Comparison of ENCODE assay signal across 18 cellular contexts in the genomic region with DNA sequence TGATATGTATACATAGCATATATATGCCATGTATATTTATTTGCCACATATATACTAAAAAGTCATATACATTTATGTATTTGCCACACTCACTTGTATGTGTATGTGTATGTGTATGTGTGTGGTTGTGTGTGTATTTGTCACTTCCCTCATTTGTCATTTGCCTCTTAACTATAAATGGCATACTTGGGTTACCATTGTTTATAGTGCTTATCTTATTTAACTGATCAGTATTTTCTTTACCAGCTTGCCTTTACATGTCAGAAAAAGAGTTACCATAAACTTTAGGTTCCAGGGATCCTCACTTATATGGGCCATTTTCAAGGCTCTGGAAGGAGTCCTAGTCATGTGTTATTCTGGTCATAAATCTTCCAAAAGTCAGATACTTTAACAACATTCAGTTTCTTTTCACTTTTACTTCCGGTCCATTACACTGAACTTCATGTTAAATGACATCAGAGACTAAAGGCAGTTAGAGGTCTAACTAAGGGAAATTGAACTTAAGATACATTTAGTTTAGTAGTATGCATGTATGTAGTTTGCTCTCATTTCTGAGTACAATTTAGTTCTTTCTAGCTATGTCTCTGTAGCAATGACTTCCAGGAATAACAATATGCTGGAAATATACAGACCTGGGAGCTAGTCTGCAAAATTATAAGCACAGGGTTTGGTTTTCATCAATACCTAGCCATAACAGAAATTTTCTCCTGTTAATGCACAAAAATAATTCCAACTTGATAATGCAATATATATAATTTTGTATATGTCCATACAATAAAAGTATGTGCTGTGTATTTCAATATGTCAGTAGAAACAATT. TPM values are rescaled to one million over a fixed set of nuclear protein-coding genes. Genes with fewer than 3 reads are reported as not detected.
A peak's percentile ranks its signal among the peaks of the same experiment; 100 is the strongest.
DNase-seq lines count a peak whose midpoint lies in the region; ATAC-seq and TF ChIP-seq lines count a peak whose summit lies in the region.
"Had no signal": no experiment of that assay in that cellular context is flagged by ENCODE, and none has a peak within 500 bp of the region (broad histone marks: within the 10 kb centered on the region; RNA-seq: fewer than 3 reads in every experiment).

No MANE protein-coding gene starts in this region.

- peak; percentile 29 for DNase-seq in GM10266 (ENCODE audit: extremely low spot score)
- DNase-seq in GM20000 (ENCODE audit: low spot score) = peak; percentile 25
- DNase-seq in T-helper 2 cell treated with Interferon-gamma antibody and Interleukin-4, amounts not matched to agents 5 μg/mL and 100 μg/mL, for 36 hours (ENCODE audit: low spot score) = no peak
- DNase-seq in mucosa of descending colon = no peak
- no peak for DNase-seq in medulla oblongata (ENCODE audit: extremely low spot score)
- DNase-seq in SK-N-DZ (ENCODE audit: low spot score) = no peak
- DNase-seq in activated CD4-positive, CD25-positive, alpha-beta regulatory T cell (lab: John Stamatoyannopoulos, UW) = no peak
- DNase-seq: adrenal gland, DND-41, erythroblast, glutamatergic neuron, NCI-H1105 treated with DMSO at 0.1 percent for 48 hours, NCI-H226, SJCRH30 had no signal

- intact Hi-C loops in mucosa of descending colon (cut with DNase I, micrococcal nuclease) = no loop called here

- peak; percentile 58 for ATAC-seq in mucosa of descending colon
- ATAC-seq: HepG2 had no signal

- no peaks in the 10 kb centered on the region for H3K36me3 Mint-ChIP-seq in T-helper 2 cell treated with Interferon-gamma antibody and Interleukin-4, amounts not matched to agents 5 μg/mL and 100 μg/mL, for 36 hours (ENCODE audit: low read depth)

- peak overlapping the region; percentile 68 for H3K4me3 Mint-ChIP-seq in T-helper 2 cell treated with Interferon-gamma antibody and Interleukin-4, amounts not matched to agents 5 μg/mL and 100 μg/mL, for 36 hours

- no peaks in the 10 kb centered on the region for H3K9me3 ChIP-seq in mucosa of descending colon
- H3K9me3 ChIP-seq: adrenal gland; BLaER1 treated with 17β-estradiol and CSF1 and Interleukin-3, amounts not matched to agents 10 nM and 100 nM; prostate gland; SJCRH30; thoracic aorta had no signal

- H3K4me3 ChIP-seq in mucosa of descending colon = no peak overlapping the region
- H3K4me3 ChIP-seq: adrenal gland; BLaER1 treated with 17β-estradiol and CSF1 and Interleukin-3, amounts not matched to agents 10 nM and 100 nM; prostate gland; SJCRH30; thoracic aorta had no signal

- H3K36me3 ChIP-seq in mucosa of descending colon (ENCODE audit: low read depth) = no peaks in the 10 kb centered on the region
- H3K36me3 ChIP-seq: adrenal gland; BLaER1 treated with 17β-estradiol and CSF1 and Interleukin-3, amounts not matched to agents 10 nM and 100 nM; prostate gland; SJCRH30; thoracic aorta had no signal

- peaks cover under 1% of the 10 kb centered on the region for H3K27me3 Mint-ChIP-seq in T-helper 2 cell treated with Interferon-gamma antibody and Interleukin-4, amounts not matched to agents 5 μg/mL and 100 μg/mL, for 36 hours (ENCODE audit: low read depth)

- peak overlapping the region; percentile 87 for H3K27ac Mint-ChIP-seq in T-helper 2 cell treated with Interferon-gamma antibody and Interleukin-4, amounts not matched to agents 5 μg/mL and 100 μg/mL, for 36 hours

- TF ChIP-seq CTCF in GM10266 (IDR thresholded peaks at IDR 0.05; ENCODE audit: control insufficient read depth, insufficient read depth, low read depth, missing control alignments) (no peak), GM20000 (IDR thresholded peaks at IDR 0.05; ENCODE audit: extremely low read depth, missing control alignments) (no peak), mucosa of descending colon (IDR thresholded peaks at IDR 0.05) (no peak)

- no peaks in the 10 kb centered on the region for H3K9me3 Mint-ChIP-seq in T-helper 2 cell treated with Interferon-gamma antibody and Interleukin-4, amounts not matched to agents 5 μg/mL and 100 μg/mL, for 36 hours

- H3K4me1 ChIP-seq in mucosa of descending colon (ENCODE audit: low read depth) = no peaks in the 10 kb centered on the region
- H3K4me1 ChIP-seq: prostate gland, SJCRH30 had no signal

- H3K4me1 Mint-ChIP-seq in T-helper 2 cell treated with Interferon-gamma antibody and Interleukin-4, amounts not matched to agents 5 μg/mL and 100 μg/mL, for 36 hours (ENCODE audit: low read depth) = peaks cover 24% of the 10 kb centered on the region

RNA-seq across cellular contexts. Expression of gene HIVEP1, which starts 33.7 kb away (rescaled TPM):
- 10 to 100 TPM; 27.6 to 37.3 (median 35.8) TPM for total RNA-seq in mucosa of descending colon
- 3.0 and 4.0 TPM in 2 replicates for polyA plus RNA-seq in SK-N-DZ (2014; cell fraction: cytosol; rRNA removed)
- polyA plus RNA-seq in SK-N-DZ (2014; cell fraction: nucleus; rRNA removed) = 2.9 and 3.2 TPM in 2 replicates

Comparison
In these comparisons a context has a peak if more than half of its experiments do, and no peak if none do; other contexts are left out.
1. DNase-seq: peak in GM10266 (single experiment) and GM20000 (single experiment); none in T-helper 2 cell treated with Interferon-gamma antibody and Interleukin-4, amounts not matched to agents 5 μg/mL and 100 μg/mL, for 36 hours (single experiment), mucosa of descending colon (0 of 3), medulla oblongata (single experiment), SK-N-DZ (single experiment) and activated CD4-positive, CD25-positive, alpha-beta regulatory T cell (0 of 4).